ENCODE assay signal across 12 cellular contexts in the genomic region with DNA sequence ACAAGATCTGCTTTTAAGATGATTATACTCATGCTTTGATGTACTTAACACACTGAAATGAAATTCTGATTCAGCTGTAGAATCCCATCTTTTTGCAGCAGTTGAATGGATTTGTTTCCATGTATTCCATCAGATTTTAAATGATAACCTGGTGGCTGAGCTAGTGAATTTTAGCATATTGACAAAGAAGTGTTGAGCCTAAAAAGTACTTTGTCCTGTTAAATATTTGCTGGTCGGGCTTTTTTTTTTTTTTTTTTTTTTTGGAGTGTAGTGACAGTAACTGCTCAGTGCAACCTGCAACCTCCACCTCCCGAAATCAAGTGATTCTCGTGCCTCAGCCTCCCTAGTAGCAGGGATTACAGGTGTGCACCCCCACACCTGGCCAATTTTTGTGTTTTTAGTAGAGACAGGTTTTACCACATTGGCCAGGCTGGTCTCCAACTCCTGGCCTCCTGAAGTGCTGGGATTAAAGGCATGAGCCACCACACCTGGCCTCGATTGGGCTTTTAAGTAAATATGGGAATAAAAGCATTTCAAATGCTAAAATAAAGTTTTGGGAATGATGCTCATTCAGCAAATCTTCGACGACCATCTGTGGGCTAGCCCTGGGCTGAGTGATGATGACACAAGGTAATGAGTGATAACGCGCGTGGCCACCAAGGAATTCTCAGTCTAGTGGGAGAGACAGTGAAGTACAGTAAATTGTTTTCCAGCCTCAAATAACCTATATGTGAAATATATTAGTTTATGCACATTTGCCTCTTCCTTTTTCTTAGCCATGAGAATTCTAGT.
A peak's percentile ranks its signal among the peaks of the same experiment; 100 is the strongest.
DNase-seq lines count a peak whose midpoint lies in the region; ATAC-seq and TF ChIP-seq lines count a peak whose summit lies in the region.
"Had no signal": no experiment of that assay in that cellular context is flagged by ENCODE, and none has a peak within 500 bp of the region (broad histone marks: within the 10 kb centered on the region; RNA-seq: fewer than 3 reads in every experiment).

No MANE protein-coding gene starts in this region.

- H3K4me1 ChIP-seq in adipocyte (ENCODE audit: control insufficient read depth, insufficient read depth, low read length), result peaks cover 21% of the 10 kb centered on the region
- H3K4me1 ChIP-seq: SJCRH30 had no signal

- H3K9me3 Mint-ChIP-seq in memory B cell, result no peaks in the 10 kb centered on the region

- peaks cover 9% of the 10 kb centered on the region for H3K36me3 Mint-ChIP-seq in memory B cell

- H3K36me3 ChIP-seq in adipocyte (ENCODE audit: control insufficient read depth, insufficient read depth, low read length, severe bottlenecking), result peaks cover 12% of the 10 kb centered on the region

- H3K27ac ChIP-seq in HL-60 (replicated peaks), result no peak overlapping the region
- H3K27ac ChIP-seq: SJCRH30 had no signal

- H3K27me3 ChIP-seq in HL-60 (ENCODE audit: insufficient read depth, poor library complexity, severe bottlenecking) (no peaks in the 10 kb centered on the region), adipocyte (replicated peaks; ENCODE audit: control insufficient read depth, insufficient read depth, low read length) (no peaks in the 10 kb centered on the region)
- H3K27me3 ChIP-seq: SJCRH30 had no signal

- H3K9me3 ChIP-seq in adipocyte (ENCODE audit: control insufficient read depth, low read length), result no peaks in the 10 kb centered on the region
- H3K9me3 ChIP-seq: mucosa of descending colon, SJCRH30 had no signal

- peaks cover 31% of the 10 kb centered on the region for H3K4me1 Mint-ChIP-seq in memory B cell

- no peak overlapping the region for H3K9ac ChIP-seq in adipocyte (ENCODE audit: low read length)

- H3K4me3 Mint-ChIP-seq in memory B cell, result peak overlapping the region; percentile 97

- no peaks in the 10 kb centered on the region for H3K27me3 Mint-ChIP-seq in memory B cell

- peak overlapping the region; percentile 99 for H3K4me3 ChIP-seq in AG10803 (ENCODE audit: low read length)
- peak overlapping the region; percentile 100 for H3K4me3 ChIP-seq in HL-60 (replicated peaks; ENCODE audit: insufficient read depth, low read length)
- H3K4me3 ChIP-seq in adipocyte (ENCODE audit: low read length), result peak overlapping the region; percentile 97
- H3K4me3 ChIP-seq: mucosa of descending colon, SJCRH30 had no signal

- DNase-seq in AG10803 (ENCODE audit: low read depth), result no peak
- DNase-seq in HL-60 (ENCODE audit: low read depth in 1 of 2, low spot score in 1 of 2), result no peak
- DNase-seq in adipocyte (ENCODE audit: low read depth), result no peak
- no peak for DNase-seq in memory B cell (ENCODE audit: low spot score in 2 of 2)
- DNase-seq in iPS-NIHi11 (ENCODE audit: low spot score), result no peak
- no peak for DNase-seq in NCI-H1417 treated with DMSO at 0.1 percent for 48 hours (lab: John Stamatoyannopoulos, UW)
- DNase-seq: central memory CD4-positive, alpha-beta T cell; SJCRH30; stimulated activated CD4-positive, alpha-beta T cell treated with anti-CD3 and anti-CD28 coated beads, Interleukin-15, amount 100 ng/mL, for 24 hours had no signal

- TF ChIP-seq CTCF in AG10803 (conservative IDR thresholded peaks at IDR 0.05; ENCODE audit: low read length), result no peak
- TF ChIP-seq CTCF in HL-60 (IDR thresholded peaks at IDR 0.05; ENCODE audit: insufficient read depth, low read length), result no peak

- H3K27ac Mint-ChIP-seq in memory B cell, result peak overlapping the region; percentile 60

- ATAC-seq in memory B cell (ENCODE audit: low read depth), result no peak
- no peak for ATAC-seq in HG03108 (IDR thresholded peaks at IDR 0.05; ENCODE audit: unreplicated experiment)
- no peak for ATAC-seq in GM21786 (IDR thresholded peaks at IDR 0.05; ENCODE audit: unreplicated experiment)
- ATAC-seq: mucosa of descending colon had no signal
